In genomic region chr4:118738090-118738489, GRCh38 we compare ENCODE assay signal across 15 cellular contexts. TPM values are rescaled to one million over a fixed set of nuclear protein-coding genes. Genes with fewer than 3 reads are reported as not detected.
DNase-seq lines count a peak whose midpoint lies in the region; ATAC-seq and TF ChIP-seq lines count a peak whose summit lies in the region.
"Had no signal": no experiment of that assay in that cellular context is flagged by ENCODE, and none has a peak within 500 bp of the region (broad histone marks: within the 10 kb centered on the region; RNA-seq: fewer than 3 reads in every experiment).

No MANE protein-coding gene starts in this region.

- H2BK5ac ChIP-seq in IMR-90 (ENCODE audit: low read depth, low read length, poor library complexity, severe bottlenecking): no peak overlapping the region

- in situ Hi-C loops in IMR-90 (cut with MboI; ENCODE audit: low sequenced_read_pairs): no loop called here

- H2BK20ac ChIP-seq in IMR-90 (ENCODE audit: low read depth, low read length): no peak overlapping the region

- H3K23ac ChIP-seq in IMR-90 (ENCODE audit: low read depth, low read length): no peak overlapping the region

- H2BK120ac ChIP-seq in IMR-90 (ENCODE audit: low read depth, low read length): no peak overlapping the region

- no peak for DNase-seq in IMR-90
- peak; percentile 33 for DNase-seq in epithelial cell of esophagus (ENCODE audit: low read depth)
- DNase-seq in adrenal gland: no peak
- DNase-seq in cerebellar cortex (ENCODE audit: low spot score): no peak
- DNase-seq in endothelial cell (ENCODE audit: low spot score): no peak
- DNase-seq: BE2C; Caco-2; CD8-positive, alpha-beta memory T cell; GF-D8; H7 had no signal

- no peak overlapping the region for H2AK5ac ChIP-seq in IMR-90 (ENCODE audit: low read depth, low read length)

- H3K4me3 ChIP-seq in IMR-90 (ENCODE audit: insufficient read depth, low read depth, low read length) (no peak overlapping the region), epithelial cell of esophagus (ENCODE audit: low read length) (no peak overlapping the region), muscle layer of duodenum (ENCODE audit: low read depth in 1 of 2, low read length in 2 of 2) (no peak overlapping the region), stomach smooth muscle (ENCODE audit: low read length in 2 of 2) (no peak overlapping the region), adrenal gland (no peak overlapping the region)
- H3K4me3 ChIP-seq: A549, GM23338 had no signal

- H3K27me3 Mint-ChIP-seq in endothelial cell (ENCODE audit: unreplicated experiment): no peaks in the 10 kb centered on the region
- H3K27me3 Mint-ChIP-seq: CD8-positive, alpha-beta memory T cell had no signal

- H2AFZ ChIP-seq in IMR-90 (replicated peaks; ENCODE audit: low read length, poor library complexity): no peak overlapping the region
- H2AFZ ChIP-seq: GM23338 had no signal

- H4K8ac ChIP-seq in IMR-90 (ENCODE audit: low read depth in 2 of 2, low read length in 2 of 2): no peak overlapping the region

- H3K4me1 ChIP-seq in IMR-90 (ENCODE audit: control insufficient read depth, insufficient read depth, low read length) (peaks cover 17% of the 10 kb centered on the region), muscle layer of duodenum (ENCODE audit: control insufficient read depth in 1 of 2, insufficient read depth in 2 of 2, low read length in 2 of 2) (peaks cover 0 to 43% of the 10 kb centered on the region in 2 donors), stomach smooth muscle (ENCODE audit: control insufficient read depth, insufficient read depth, low read length) (peaks cover 12% of the 10 kb centered on the region), adrenal gland (replicated peaks in 1 of 2) (peaks cover 0 to 8% of the 10 kb centered on the region in 2 donors)
- H3K4me1 ChIP-seq: A549, Caco-2 had no signal

- BruUV-seq in IMR-90 (replicated peaks; lab: Mats Ljungman, UMichigan): no TSS peak

- H4K91ac ChIP-seq in IMR-90 (ENCODE audit: insufficient read depth, low read depth, low read length): no peak overlapping the region

- POLR2A ChIA-PET in IMR-90 (lab: Charles Lee; ENCODE audit: unreplicated experiment): no interaction called here

- no peak overlapping the region for H3K27ac Mint-ChIP-seq in endothelial cell (ENCODE audit: unreplicated experiment)
- H3K27ac Mint-ChIP-seq: CD8-positive, alpha-beta memory T cell; GM23338 had no signal

- dilution Hi-C loops in IMR-90 (cut with HindIII; ENCODE audit: low sequenced_read_pairs, unreplicated experiment): no loop called here

- H3K9me1 ChIP-seq in IMR-90 (ENCODE audit: insufficient read depth, low read length): no peaks in the 10 kb centered on the region

- H3K9me3 ChIP-seq in IMR-90 (ENCODE audit: control insufficient read depth, insufficient read depth, low read length): no peaks in the 10 kb centered on the region
- H3K9me3 ChIP-seq in muscle layer of duodenum (ENCODE audit: control insufficient read depth in 1 of 2, low read length in 2 of 2): no peaks in the 10 kb centered on the region
- no peaks in the 10 kb centered on the region for H3K9me3 ChIP-seq in stomach smooth muscle (ENCODE audit: control insufficient read depth in 2 of 2, low read length in 2 of 2)
- no peaks in the 10 kb centered on the region for H3K9me3 ChIP-seq in adrenal gland (replicated peaks in 1 of 3)
- H3K9me3 ChIP-seq: A549, BE2C, Caco-2 had no signal

- intact Hi-C loops in IMR-90 (cut with micrococcal nuclease): no loop called here
- intact Hi-C loops in adrenal gland (cut with DNase I): loop anchor here in 1 of 2 donors (10.0 kb wide), 1 partner anchor 237 kb away; no protein-coding TSS in a partner anchor

- TF ChIP-seq POLR2A in IMR-90 (IDR thresholded peaks at IDR 0.05; ENCODE audit: low read depth, low read length): no peak
- no peak for TF ChIP-seq POLR2A in adrenal gland (IDR thresholded peaks at IDR 0.05)

- TF ChIP-seq RAD21 in IMR-90 (IDR thresholded peaks at IDR 0.05; ENCODE audit: low read length): no peak

- H3K36me3 Mint-ChIP-seq in endothelial cell (ENCODE audit: low read depth, unreplicated experiment): peaks cover 11% of the 10 kb centered on the region

- H3K9ac ChIP-seq in IMR-90 (ENCODE audit: low read depth, low read length) (no peak overlapping the region), stomach smooth muscle (ENCODE audit: low read length in 2 of 2) (no peak overlapping the region)

- H2AK9ac ChIP-seq in IMR-90 (replicated peaks; ENCODE audit: low read depth, low read length, poor library complexity): no peak overlapping the region

- no peak overlapping the region for H3K4me3 Mint-ChIP-seq in endothelial cell (ENCODE audit: unreplicated experiment)
- H3K4me3 Mint-ChIP-seq: CD8-positive, alpha-beta memory T cell; GM23338 had no signal

- H3K36me3 ChIP-seq in IMR-90 (ENCODE audit: control insufficient read depth, insufficient read depth, low read length) (peaks cover 43% of the 10 kb centered on the region), muscle layer of duodenum (ENCODE audit: control insufficient read depth in 1 of 2, insufficient read depth in 2 of 2, low read length in 2 of 2) (peaks cover 33 to 48% of the 10 kb centered on the region in 2 donors), stomach smooth muscle (ENCODE audit: control insufficient read depth in 2 of 2, insufficient read depth in 2 of 2, low read length in 2 of 2) (peaks cover 2 to 7% of the 10 kb centered on the region in 2 donors), adrenal gland (replicated peaks in 1 of 2) (peaks cover 0 to 58% of the 10 kb centered on the region in 2 donors)

- TF ChIP-seq CTCF in IMR-90 (conservative IDR thresholded peaks at IDR 0.05; ENCODE audit: low read depth, low read length) (no peak), epithelial cell of esophagus (IDR thresholded peaks at IDR 0.05; ENCODE audit: insufficient read depth, low read depth, low read length, missing control alignments) (no peak), adrenal gland (IDR thresholded peaks at IDR 0.05) (no peak), endothelial cell (IDR thresholded peaks at IDR 0.05; ENCODE audit: unreplicated experiment) (no peak)

- H3K79me1 ChIP-seq in IMR-90 (ENCODE audit: low read depth in 1 of 2, low read length in 2 of 2): peaks cover 23 to 37% of the 10 kb centered on the region in 2 experiments

- H3K27ac ChIP-seq in IMR-90 (ENCODE audit: insufficient read depth, low read length): peak overlapping the region; percentile 32; the same call in 1 of the 2 replicates
- H3K27ac ChIP-seq in muscle layer of duodenum (ENCODE audit: low read length): peak overlapping the region; percentile 65
- peak overlapping the region; percentile 71 for H3K27ac ChIP-seq in stomach smooth muscle (ENCODE audit: low read length)
- H3K27ac ChIP-seq in adrenal gland: no peak overlapping the region
- H3K27ac ChIP-seq: A549, C4-2B had no signal

- H3K56ac ChIP-seq in IMR-90 (ENCODE audit: extremely low read depth, insufficient read depth, low read length): no peak overlapping the region

- no peak overlapping the region; the same call in 1 of the 2 replicates for H3K4me2 ChIP-seq in IMR-90 (ENCODE audit: low read depth, low read length)
- H3K4me2 ChIP-seq: A549, GM23338 had no signal

- H3K27me3 ChIP-seq in IMR-90 (ENCODE audit: control insufficient read depth, insufficient read depth, low read length) (no peaks in the 10 kb centered on the region), muscle layer of duodenum (ENCODE audit: low read depth, low read length) (no peaks in the 10 kb centered on the region), stomach smooth muscle (ENCODE audit: control insufficient read depth in 1 of 2, insufficient read depth in 2 of 2, low read length in 2 of 2) (no peaks in the 10 kb centered on the region), adrenal gland (no peaks in the 10 kb centered on the region)
- H3K27me3 ChIP-seq: BE2C had no signal

- peaks cover 11% of the 10 kb centered on the region; the same call in 1 of the 2 replicates for H4K20me1 ChIP-seq in IMR-90 (ENCODE audit: insufficient read depth, low read length)

- 0 out of 2 replicates have a peak overlapping the region, but pooled peaks have one; percentile 12 for H3K18ac ChIP-seq in IMR-90 (ENCODE audit: low read depth, low read length)

- H3K4me1 Mint-ChIP-seq in endothelial cell (ENCODE audit: unreplicated experiment): peaks cover 4% of the 10 kb centered on the region
- H3K4me1 Mint-ChIP-seq: CD8-positive, alpha-beta memory T cell had no signal

- no peaks in the 10 kb centered on the region for H3K9me3 Mint-ChIP-seq in endothelial cell (ENCODE audit: unreplicated experiment)
- H3K9me3 Mint-ChIP-seq: CD8-positive, alpha-beta memory T cell; GM23338 had no signal

- H3K14ac ChIP-seq in IMR-90 (replicated peaks; ENCODE audit: low read depth, low read length): no peak overlapping the region

- H3K4ac ChIP-seq in IMR-90 (ENCODE audit: low read depth, low read length): no peak overlapping the region

- ATAC-seq in IMR-90 (ENCODE audit: low read depth): no peak
- ATAC-seq: A549, GM23338 had no signal

- CTCF ChIA-PET in IMR-90 (lab: Yijun Ruan, JAX): interaction anchor here (0.6 kb wide), 1 partner anchor 31 kb away, joined by 5 read pairs; no protein-coding TSS in a partner anchor

- 33% methylated on average over 1 of the region's 3 CpGs; no CpG with 5 or more reads in 1 of the 2 experiments for WGBS in IMR-90 (ENCODE audit: extremely low coverage in 2 of 2, insufficient read length in 1 of 2), 2 experiments
- 60 to 71% (median 68%) methylated on average over 3 of the region's 3 CpGs for WGBS in adrenal gland, 4 donors

- peak overlapping the region; percentile 79; the same call in 1 of the 2 replicates for H4K5ac ChIP-seq in IMR-90 (ENCODE audit: low read depth, low read length)

- H2BK15ac ChIP-seq in IMR-90 (ENCODE audit: low read depth, low read length): no peak overlapping the region

TF ChIP-seq in IMR-90, 13 proteins besides CTCF, POLR2A, EP300 and RAD21 (continues in another document):
- TF ChIP-seq BHLHE40 (IDR thresholded peaks at IDR 0.05; ENCODE audit: low read depth, low read length): no peak
- no peak for TF ChIP-seq MAFK (IDR thresholded peaks at IDR 0.05; ENCODE audit: low read depth, low read length)
- TF ChIP-seq CHD1 (IDR thresholded peaks at IDR 0.05; ENCODE audit: low read depth, low read length): no peak
- TF ChIP-seq MAZ (IDR thresholded peaks at IDR 0.05; ENCODE audit: borderline replicate concordance, low read depth, low read length): no peak
- no peak for TF ChIP-seq RFX5 (IDR thresholded peaks at IDR 0.05; ENCODE audit: low read depth, low read length)
- no peak for TF ChIP-seq SMC3 (IDR thresholded peaks at IDR 0.05; ENCODE audit: low read depth, low read length)
- TF ChIP-seq NFE2L2 (IDR thresholded peaks at IDR 0.05; ENCODE audit: low read depth, low read length): no peak

RNA-seq across cellular contexts. Expression of gene METTL14, which starts 52.9 kb away (rescaled TPM):
- total RNA-seq in IMR-90 (2012; rRNA removed): 5.0 and 7.5 TPM in 2 replicates
- polyA plus RNA-seq in IMR-90 (2012; rRNA removed): 9.3 and 10.0 TPM in 2 replicates
- polyA plus RNA-seq in IMR-90 (2012; cell fraction: cytosol; rRNA removed): 0.39 and 0.42 TPM in 2 replicates
- 0.65 and 6.6 TPM in 2 replicates for polyA plus RNA-seq in IMR-90 (2012; cell fraction: nucleus; rRNA removed; ENCODE audit: low replicate concordance)
- 10 to 100 TPM in 7 of 8 donors, 1 to 10 TPM in 1; 8.8 to 50.8 (median 34.4) TPM for total RNA-seq in adrenal gland
- polyA plus RNA-seq in adrenal gland: 10 to 100 TPM in 1 of 3 donors, 1 to 10 TPM in 2; 5.1 to 40.9 (median 6.2) TPM
- 45.0 TPM for total RNA-seq in endothelial cell (ENCODE audit: unreplicated experiment)

Comparison
In these comparisons a context has a peak if more than half of its experiments do, and no peak if none do; other contexts are left out.
1. H3K27ac ChIP-seq: peak in IMR-90 (single experiment), muscle layer of duodenum (single experiment) and stomach smooth muscle (single experiment); none in adrenal gland (0 of 5).